9 cellular contexts compared by ENCODE assay signal in genomic region chr13:20489185-20489820, GRCh38. TPM values are rescaled to one million over a fixed set of nuclear protein-coding genes. Genes with fewer than 3 reads are reported as not detected.
DNase-seq lines count a peak whose midpoint lies in the region; ATAC-seq, FAIRE-seq and TF ChIP-seq lines count a peak whose summit lies in the region.
"Had no signal": no experiment of that assay in that cellular context is flagged by ENCODE, and none has a peak within 500 bp of the region (broad histone marks: within the 10 kb centered on the region; RNA-seq: fewer than 3 reads in every experiment).

No MANE protein-coding gene starts in this region.

- no peak overlapping the region for H3K4me3 ChIP-seq in HCT116 (replicated peaks in 1 of 2; ENCODE audit: low read depth in 1 of 2, low read length in 2 of 2)

- TF ChIP-seq POLR2A in HCT116 (IDR thresholded peaks at IDR 0.05; ENCODE audit: borderline replicate concordance, extremely low read depth, insufficient read depth, insufficient read length): no peak

- RAD21 ChIA-PET in HCT116 (lab: Charles Lee; ENCODE audit: low non-redundant PET in 1 of 2, low total read pairs in 2 of 2, uncharacterized antibody in 2 of 2, unreplicated experiment in 2 of 2): interaction anchor here (1.0 to 1.6 kb wide), 2 partner anchors 292 kb away, joined by 5 to 6 read pairs; no protein-coding TSS in a partner anchor

- TF ChIP-seq RAD21 in HCT116 (IDR thresholded peaks at IDR 0.05; ENCODE audit: low read depth): peak; percentile 92

- no peaks in the 10 kb centered on the region for H3K4me1 ChIP-seq in HCT116 (ENCODE audit: control insufficient read depth in 1 of 2, insufficient read depth in 2 of 2, low read length in 2 of 2)

- H2AFZ ChIP-seq in HCT116 (ENCODE audit: low read depth, low read length, poor library complexity, severe bottlenecking): no peak overlapping the region

- no peaks in the 10 kb centered on the region for H3K79me2 ChIP-seq in HCT116 (ENCODE audit: insufficient read depth, low read length)

- intact Hi-C loops in HCT116 (cut with micrococcal nuclease): loop anchor here (1.0 kb wide), 2 partner anchors 292 to 307 kb away; no protein-coding TSS in a partner anchor
- intact Hi-C loops in left ventricle myocardium superior (cut with micrococcal nuclease): loop anchor here (10.0 kb wide), 1 partner anchor 295 kb away; the partner anchor contains the start of gene GJB2

- ATAC-seq in HCT116 (peak; percentile 96), left ventricle myocardium superior (peak; percentile 79), GM21447 (IDR thresholded peaks at IDR 0.05; ENCODE audit: unreplicated experiment) (no peak), GM19452 (IDR thresholded peaks at IDR 0.05; ENCODE audit: unreplicated experiment) (no peak)

- H3K4me2 ChIP-seq in HCT116 (ENCODE audit: low read length): no peak overlapping the region

- CTCF ChIA-PET in HCT116 (lab: Charles Lee): interaction anchor here (1.0 to 4.7 kb wide), 5 partner anchors 288 to 340 kb away, joined by 3 to 38 read pairs (median 4); no protein-coding TSS in a partner anchor

- POLR2A ChIA-PET in HCT116 (lab: Charles Lee): no interaction called here

- TF ChIP-seq CTCF in HCT116 (IDR thresholded peaks at IDR 0.05 in 2 of 3, conservative IDR thresholded peaks at IDR 0.05 in 1 of 3; ENCODE audit: borderline replicate concordance in 1 of 3, insufficient read depth in 1 of 3, low read depth in 2 of 3, low read length in 2 of 3): peak; percentile 59 to 86 (median 67)

- no peaks in the 10 kb centered on the region for H4K20me1 ChIP-seq in HCT116 (ENCODE audit: insufficient read depth)

- no peak overlapping the region for H3K27ac ChIP-seq in HCT116 (ENCODE audit: low read depth, low read length)

- no peaks in the 10 kb centered on the region for H3K9me2 ChIP-seq in HCT116 (ENCODE audit: insufficient read depth)

- no peaks in the 10 kb centered on the region for H3K9me3 ChIP-seq in HCT116 (ENCODE audit: control insufficient read depth in 1 of 2, insufficient read depth in 1 of 2, low read depth in 1 of 2, low read length in 2 of 2)

- no peaks in the 10 kb centered on the region for H3K27me3 ChIP-seq in HCT116 (ENCODE audit: insufficient read depth, low read length)

- DNase-seq in GF-D8 (lab: John Stamatoyannopoulos, UW) (peak; percentile 46), HCT116 (ENCODE audit: low read depth, low spot score) (peak; percentile 49), RCC 7860 (ENCODE audit: low spot score) (peak; percentile 41), left ventricle myocardium superior (no peak), occipital lobe (lab: John Stamatoyannopoulos, UW) (no peak), DMS153 (lab: John Stamatoyannopoulos, UW) (no peak)

- no peak for FAIRE-seq in RCC 7860 (lab: Jason Lieb, UNC)
- FAIRE-seq: colon had no signal

- H3K9ac ChIP-seq in HCT116 (ENCODE audit: low read length): no peak overlapping the region

- H3K36me3 ChIP-seq in HCT116 (ENCODE audit: control insufficient read depth in 1 of 2, insufficient read depth in 2 of 2, low read length in 2 of 2): no peaks in the 10 kb centered on the region

- no TSS peak for BruUV-seq in HCT116 (replicated peaks; lab: Mats Ljungman, UMichigan)

TF ChIP-seq in HCT116, 20 proteins besides CTCF, POLR2A, EP300 and RAD21:
- no peak for TF ChIP-seq CBX3 (IDR thresholded peaks at IDR 0.05; ENCODE audit: low read depth)
- TF ChIP-seq CEBPB (IDR thresholded peaks at IDR 0.05; ENCODE audit: low read depth): no peak
- TF ChIP-seq POLR2AphosphoS5 (IDR thresholded peaks at IDR 0.05; ENCODE audit: low read depth, low read length): no peak
- no peak for TF ChIP-seq JUND (IDR thresholded peaks at IDR 0.05)
- no peak for TF ChIP-seq YY1 (IDR thresholded peaks at IDR 0.05; ENCODE audit: extremely low read depth, insufficient replicate concordance, low read depth, low read length)
- TF ChIP-seq ELF1 (IDR thresholded peaks at IDR 0.05; ENCODE audit: borderline replicate concordance, low read depth): no peak
- no peak for TF ChIP-seq SRF (IDR thresholded peaks at IDR 0.05; ENCODE audit: low read depth)
- TF ChIP-seq ZNF274 (IDR thresholded peaks at IDR 0.05; ENCODE audit: low read depth, low read length): no peak
- no peak for TF ChIP-seq TCF7L2 (IDR thresholded peaks at IDR 0.05; ENCODE audit: borderline replicate concordance, extremely low read depth, insufficient read depth, insufficient read length)
- no peak for TF ChIP-seq MAX (IDR thresholded peaks at IDR 0.05)
- no peak for TF ChIP-seq EGR1 (IDR thresholded peaks at IDR 0.05; ENCODE audit: low read depth)
- TF ChIP-seq SP1 (IDR thresholded peaks at IDR 0.05; ENCODE audit: low read depth): no peak
- no peak for TF ChIP-seq FOSL1 (IDR thresholded peaks at IDR 0.05; ENCODE audit: low read depth)
TF ChIP-seq in HCT116: peak in this region for 0.

RNA-seq across cellular contexts. Expression of gene CRYL1, which starts 36.4 kb away (rescaled TPM):
- total RNA-seq in HCT116 (2021; ENCODE audit: unreplicated experiment) (26.5 TPM), left ventricle myocardium superior (19.5 TPM), occipital lobe (13.4 TPM)
- polyA plus RNA-seq in HCT116 (2012): 39.1 and 40.3 TPM in 2 replicates

Comparison
In these comparisons a context has a peak if more than half of its experiments do, and no peak if none do; other contexts are left out.
1. DNase-seq: peak in GF-D8 (single experiment), HCT116 (single experiment) and RCC 7860 (single experiment); none in left ventricle myocardium superior (single experiment), occipital lobe (single experiment) and DMS153 (single experiment).
2. ATAC-seq: peak in HCT116 (single experiment) and left ventricle myocardium superior (single experiment); none in GM21447 (single experiment) and GM19452 (single experiment).